ENCODE assay signal across 10 cellular contexts in the genomic region with DNA sequence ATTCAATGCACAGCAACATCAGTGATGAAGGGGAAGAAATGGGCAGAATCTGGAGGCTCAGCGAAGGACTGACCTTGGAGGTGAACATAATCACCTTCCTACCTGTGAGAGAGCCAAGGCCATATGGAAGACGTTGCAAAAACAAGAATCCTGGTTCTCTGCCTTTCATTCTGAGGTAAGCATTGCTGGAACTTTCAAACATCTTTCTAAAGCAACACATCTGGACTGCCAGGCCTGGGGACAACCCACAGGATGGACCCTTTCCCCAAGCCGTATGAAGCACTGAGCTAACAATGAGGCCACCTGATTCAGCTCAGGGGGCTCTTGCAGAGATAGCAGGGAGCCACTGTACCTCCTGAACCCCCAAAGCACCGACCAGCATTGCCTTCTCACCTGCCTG.
DNase-seq lines count a peak whose midpoint lies in the region; ATAC-seq, FAIRE-seq and TF ChIP-seq lines count a peak whose summit lies in the region.
"Had no signal": no experiment of that assay in that cellular context is flagged by ENCODE, and none has a peak within 500 bp of the region (broad histone marks: within the 10 kb centered on the region; RNA-seq: fewer than 3 reads in every experiment).

No MANE protein-coding gene starts in this region.

- H3K9me3 ChIP-seq in keratinocyte (ENCODE audit: control insufficient read depth, low read depth, low read length) (no peaks in the 10 kb centered on the region), thoracic aorta (no peaks in the 10 kb centered on the region)
- H3K9me3 ChIP-seq: MG63 had no signal

- H3K36me3 ChIP-seq in keratinocyte (ENCODE audit: control insufficient read depth in 2 of 2, extremely low read depth in 1 of 2, insufficient read depth in 2 of 2, low read length in 2 of 2) (peaks cover 6 to 36% of the 10 kb centered on the region in 2 experiments), thoracic aorta (peaks cover 2% of the 10 kb centered on the region)

- H3K27me3 Mint-ChIP-seq in activated CD8-positive, alpha-beta memory T cell treated with anti-CD3 and anti-CD28 coated beads, Interleukin-2, amount 10 ng/mL, durations not matched to agents 7 days and 5 days: no peaks in the 10 kb centered on the region
- no peaks in the 10 kb centered on the region for H3K27me3 Mint-ChIP-seq in activated CD4-positive, alpha-beta memory T cell treated with anti-CD3 and anti-CD28 coated beads for 36 hours

- intact Hi-C loops in activated CD4-positive, alpha-beta memory T cell treated with anti-CD3 and anti-CD28 coated beads for 36 hours (cut with micrococcal nuclease): no loop called here

- H4K20me1 ChIP-seq in keratinocyte (ENCODE audit: control insufficient read depth, extremely low read depth, insufficient read depth, low read length): peaks cover 39% of the 10 kb centered on the region

- H3K4me2 ChIP-seq in keratinocyte (ENCODE audit: control insufficient read depth, extremely low read depth, insufficient read depth, low read depth, low read length): peak overlapping the region; percentile 95

- peak overlapping the region; percentile 99 for H3K4me3 Mint-ChIP-seq in activated CD8-positive, alpha-beta memory T cell treated with anti-CD3 and anti-CD28 coated beads, Interleukin-2, amount 10 ng/mL, durations not matched to agents 7 days and 5 days
- peak overlapping the region; percentile 97 for H3K4me3 Mint-ChIP-seq in activated CD4-positive, alpha-beta memory T cell treated with anti-CD3 and anti-CD28 coated beads for 36 hours

- H2AFZ ChIP-seq in keratinocyte (ENCODE audit: control insufficient read depth, low read length): no peak overlapping the region

- no peaks in the 10 kb centered on the region for H3K9me3 Mint-ChIP-seq in activated CD8-positive, alpha-beta memory T cell treated with anti-CD3 and anti-CD28 coated beads, Interleukin-2, amount 10 ng/mL, durations not matched to agents 7 days and 5 days (ENCODE audit: low read depth)
- H3K9me3 Mint-ChIP-seq in activated CD4-positive, alpha-beta memory T cell treated with anti-CD3 and anti-CD28 coated beads for 36 hours: no peaks in the 10 kb centered on the region

- peaks cover 12% of the 10 kb centered on the region for H3K9me1 ChIP-seq in keratinocyte (ENCODE audit: control insufficient read depth, extremely low read depth, insufficient read depth, low read length)

- DNase-seq in activated CD8-positive, alpha-beta memory T cell treated with anti-CD3 and anti-CD28 coated beads, Interleukin-2, amount 10 ng/mL, durations not matched to agents 7 days and 5 days: no peak
- DNase-seq in activated CD8-positive, alpha-beta memory T cell treated with anti-CD3 and anti-CD28 coated beads, Interleukin-2, amount 50 U/mL, for 48 hours: no peak
- DNase-seq in activated CD4-positive, alpha-beta memory T cell treated with anti-CD3 and anti-CD28 coated beads for 36 hours: no peak
- DNase-seq in keratinocyte (ENCODE audit: low read depth, low spot score) (no peak), thoracic aorta (ENCODE audit: low spot score) (no peak), KG1 (lab: John Stamatoyannopoulos, UW) (no peak)
- DNase-seq: MG63, SHP77 had no signal

- peaks cover 97% of the 10 kb centered on the region for H3K36me3 Mint-ChIP-seq in activated CD8-positive, alpha-beta memory T cell treated with anti-CD3 and anti-CD28 coated beads, Interleukin-2, amount 10 ng/mL, durations not matched to agents 7 days and 5 days
- H3K36me3 Mint-ChIP-seq in activated CD4-positive, alpha-beta memory T cell treated with anti-CD3 and anti-CD28 coated beads for 36 hours: peaks cover 97% of the 10 kb centered on the region

- H3K4me1 ChIP-seq in keratinocyte (ENCODE audit: control insufficient read depth, extremely low read depth, insufficient read depth, low read length): peaks cover 47% of the 10 kb centered on the region
- H3K4me1 ChIP-seq in thoracic aorta (ENCODE audit: control insufficient read depth in 1 of 2, low read depth in 2 of 2): peaks cover 29 to 71% of the 10 kb centered on the region in 2 donors

- CTCF ChIA-PET in activated CD8-positive, alpha-beta memory T cell treated with anti-CD3 and anti-CD28 coated beads, Interleukin-2, amount 10 ng/mL, durations not matched to agents 7 days and 5 days (lab: Charles Lee): interaction anchor here (0.8 to 8.7 kb wide), 9 partner anchors 12 to 227 kb away, joined by 3 to 108 read pairs (median 12); no protein-coding TSS in a partner anchor
- CTCF ChIA-PET in activated CD4-positive, alpha-beta memory T cell treated with anti-CD3 and anti-CD28 coated beads for 36 hours (lab: Charles Lee): interaction anchor here (0.8 to 20.7 kb wide), 10 partner anchors 11 to 241 kb away, joined by 3 to 264 read pairs (median 4); no protein-coding TSS in a partner anchor

- peak; percentile 69 for FAIRE-seq in keratinocyte (lab: Jason Lieb, UNC)

- H3K27me3 ChIP-seq in keratinocyte (ENCODE audit: control insufficient read depth, extremely low read depth, insufficient read depth, low read length) (no peaks in the 10 kb centered on the region), thoracic aorta (replicated peaks; ENCODE audit: insufficient read depth) (no peaks in the 10 kb centered on the region)
- H3K27me3 ChIP-seq: MG63 had no signal

- peaks cover 47% of the 10 kb centered on the region for H3K4me1 Mint-ChIP-seq in activated CD8-positive, alpha-beta memory T cell treated with anti-CD3 and anti-CD28 coated beads, Interleukin-2, amount 10 ng/mL, durations not matched to agents 7 days and 5 days
- peaks cover 53% of the 10 kb centered on the region for H3K4me1 Mint-ChIP-seq in activated CD4-positive, alpha-beta memory T cell treated with anti-CD3 and anti-CD28 coated beads for 36 hours (ENCODE audit: low read depth)

- H3K9ac ChIP-seq in keratinocyte (ENCODE audit: control insufficient read depth, extremely low read depth, insufficient read depth, low read length): peak overlapping the region; percentile 6

- no peak for ATAC-seq in activated CD8-positive, alpha-beta memory T cell treated with anti-CD3 and anti-CD28 coated beads, Interleukin-2, amount 10 ng/mL, durations not matched to agents 7 days and 5 days
- no peak for ATAC-seq in thoracic aorta (ENCODE audit: insufficient number of reproducible peaks, low FRiP score, low read depth)
- ATAC-seq in GM18909 (IDR thresholded peaks at IDR 0.05; ENCODE audit: poor library complexity, unreplicated experiment): no peak
- ATAC-seq in HG02938 (IDR thresholded peaks at IDR 0.05; ENCODE audit: unreplicated experiment): no peak

- POLR2A ChIA-PET in activated CD4-positive, alpha-beta memory T cell treated with anti-CD3 and anti-CD28 coated beads for 36 hours (lab: Charles Lee): interaction anchor here (1.0 to 22.3 kb wide), 16 partner anchors 12 to 228 kb away, joined by 3 to 600 read pairs (median 9); no protein-coding TSS in a partner anchor

- peak overlapping the region; percentile 10 for H3K27ac ChIP-seq in keratinocyte (ENCODE audit: control insufficient read depth, insufficient read depth, low read length)
- H3K27ac ChIP-seq in thoracic aorta: peak overlapping the region in 1 of 2 donors; percentile 99

- peak overlapping the region in 2 of 3 experiments; percentile 11 to 44 for H3K4me3 ChIP-seq in keratinocyte (ENCODE audit: control insufficient read depth in 2 of 3, extremely low read depth in 1 of 3, insufficient read depth in 2 of 3, low read depth in 1 of 3, low read length in 3 of 3)
- peak overlapping the region; percentile 99 for H3K4me3 ChIP-seq in thoracic aorta

- TF ChIP-seq CTCF in keratinocyte (optimal IDR thresholded peaks at IDR 0.05 in 1 of 3, IDR thresholded peaks at IDR 0.05 in 1 of 3, conservative IDR thresholded peaks at IDR 0.05 in 1 of 3; ENCODE audit: extremely low read depth in 1 of 3, insufficient read depth in 2 of 3, low read length in 3 of 3) (no peak), thoracic aorta (IDR thresholded peaks at IDR 0.05) (no peak)

- peak overlapping the region; percentile 99 for H3K27ac Mint-ChIP-seq in activated CD8-positive, alpha-beta memory T cell treated with anti-CD3 and anti-CD28 coated beads, Interleukin-2, amount 10 ng/mL, durations not matched to agents 7 days and 5 days
- H3K27ac Mint-ChIP-seq in activated CD4-positive, alpha-beta memory T cell treated with anti-CD3 and anti-CD28 coated beads for 36 hours: peak overlapping the region; percentile 96

- peaks cover 100% of the 10 kb centered on the region for H3K79me2 ChIP-seq in keratinocyte (ENCODE audit: control insufficient read depth, insufficient read depth, low read length)

- dilution Hi-C loops in keratinocyte (cut with MboI; ENCODE audit: extremely low pct_ligation_motif_present, low sequenced_read_pairs): loop anchor here (25.0 kb wide), 1 partner anchor 95 kb away; no protein-coding TSS in a partner anchor
